In genomic region chrX:134020910-134021309, GRCh38 we compare ENCODE assay signal across 24 cellular contexts. TPM values are rescaled to one million over a fixed set of nuclear protein-coding genes. Genes with fewer than 3 reads are reported as not detected.
DNase-seq lines count a peak whose midpoint lies in the region; ATAC-seq, FAIRE-seq and TF ChIP-seq lines count a peak whose summit lies in the region.
"Had no signal": no experiment of that assay in that cellular context is flagged by ENCODE, and none has a peak within 500 bp of the region (broad histone marks: within the 10 kb centered on the region; RNA-seq: fewer than 3 reads in every experiment).

No MANE protein-coding gene starts in this region.

- H3K4me1 ChIP-seq in kidney (ENCODE audit: control insufficient read depth in 1 of 2, insufficient read depth in 1 of 2, low read depth in 1 of 2, low read length in 2 of 2), result no peaks in the 10 kb centered on the region
- H3K4me1 ChIP-seq: ascending aorta, suprapubic skin had no signal

- H3K27me3 Mint-ChIP-seq in activated CD8-positive, alpha-beta memory T cell treated with anti-CD3 and anti-CD28 coated beads, Interleukin-2, amount 10 ng/mL, durations not matched to agents 7 days and 5 days, result peaks cover 2% of the 10 kb centered on the region

- no peaks in the 10 kb centered on the region for H3K9me3 Mint-ChIP-seq in activated CD8-positive, alpha-beta memory T cell treated with anti-CD3 and anti-CD28 coated beads, Interleukin-2, amount 10 ng/mL, durations not matched to agents 7 days and 5 days (ENCODE audit: low read depth)

- no peaks in the 10 kb centered on the region for H3K27me3 ChIP-seq in H7 (ENCODE audit: control insufficient read depth, insufficient read depth, low read length)
- H3K27me3 ChIP-seq: ascending aorta, suprapubic skin had no signal

- H3K27ac Mint-ChIP-seq in activated CD8-positive, alpha-beta memory T cell treated with anti-CD3 and anti-CD28 coated beads, Interleukin-2, amount 10 ng/mL, durations not matched to agents 7 days and 5 days, result no peak overlapping the region

- CTCF ChIA-PET in activated CD8-positive, alpha-beta memory T cell treated with anti-CD3 and anti-CD28 coated beads, Interleukin-2, amount 10 ng/mL, durations not matched to agents 7 days and 5 days (lab: Charles Lee), result interaction anchor here (1.4 kb wide), 1 partner anchor 229 kb away, joined by 4 read pairs; no protein-coding TSS in a partner anchor

- no peak overlapping the region for H3K27ac ChIP-seq in kidney (ENCODE audit: low read depth in 2 of 2, low read length in 2 of 2)
- H3K27ac ChIP-seq: ascending aorta, coronary artery, lower lobe of right lung, suprapubic skin had no signal

- H3K36me3 Mint-ChIP-seq in activated CD8-positive, alpha-beta memory T cell treated with anti-CD3 and anti-CD28 coated beads, Interleukin-2, amount 10 ng/mL, durations not matched to agents 7 days and 5 days, result no peaks in the 10 kb centered on the region

- H3K9me3 ChIP-seq in kidney (ENCODE audit: control insufficient read depth in 1 of 2, low read length in 2 of 2), result no peaks in the 10 kb centered on the region
- H3K9me3 ChIP-seq: ascending aorta, lower lobe of right lung, suprapubic skin had no signal

- H3K9ac ChIP-seq in kidney (ENCODE audit: low read length in 2 of 2), result no peak overlapping the region

- no peak overlapping the region for H3K4me3 Mint-ChIP-seq in activated CD8-positive, alpha-beta memory T cell treated with anti-CD3 and anti-CD28 coated beads, Interleukin-2, amount 10 ng/mL, durations not matched to agents 7 days and 5 days

- ATAC-seq in SK-N-SH treated with all-trans-retinoic acid at 6 μM for 48 hours (0 out of 3 replicates have a peak, but pooled peaks have one; percentile 41), HG03521 (IDR thresholded peaks at IDR 0.05; ENCODE audit: unreplicated experiment) (no peak)
- no peak for ATAC-seq in activated CD8-positive, alpha-beta memory T cell treated with anti-CD3 and anti-CD28 coated beads, Interleukin-2, amount 10 ng/mL, durations not matched to agents 7 days and 5 days
- ATAC-seq: lower lobe of right lung had no signal

- H3K36me3 ChIP-seq in H7 (replicated peaks; ENCODE audit: control insufficient read depth, insufficient read depth, low read length), result no peaks in the 10 kb centered on the region
- no peaks in the 10 kb centered on the region for H3K36me3 ChIP-seq in kidney (ENCODE audit: control insufficient read depth in 1 of 2, insufficient read depth in 2 of 2, low read length in 2 of 2)
- H3K36me3 ChIP-seq: ascending aorta, lower lobe of right lung, suprapubic skin had no signal

- intact Hi-C loops in kidney (cut with DNase I), result no loop called here

- TF ChIP-seq CTCF in kidney (IDR thresholded peaks at IDR 0.05; ENCODE audit: borderline replicate concordance, extremely low read depth, insufficient read depth), result peak; percentile 21

- no peaks in the 10 kb centered on the region for H3K4me1 Mint-ChIP-seq in activated CD8-positive, alpha-beta memory T cell treated with anti-CD3 and anti-CD28 coated beads, Interleukin-2, amount 10 ng/mL, durations not matched to agents 7 days and 5 days

- H3K4me3 ChIP-seq in H7 (ENCODE audit: insufficient read depth, low read depth, low read length), result no peak overlapping the region
- H3K4me3 ChIP-seq in kidney (ENCODE audit: low read length in 2 of 2), result no peak overlapping the region
- H3K4me3 ChIP-seq: ascending aorta, coronary artery, lower lobe of right lung, suprapubic skin had no signal

- peak; percentile 2 for DNase-seq in COLO668 (lab: John Stamatoyannopoulos, UW; ENCODE audit: unreplicated experiment)
- peak; percentile 42 for DNase-seq in H7
- DNase-seq in kidney, result no peak
- no peak for DNase-seq in activated CD4-positive, alpha-beta T cell treated with anti-CD3 and anti-CD28 coated beads for 1 hour
- DNase-seq in activated CD8-positive, alpha-beta memory T cell treated with anti-CD3 and anti-CD28 coated beads, Interleukin-2, amount 10 ng/mL, durations not matched to agents 7 days and 5 days, result no peak
- DNase-seq in stimulated activated CD4-positive, alpha-beta T cell treated with anti-CD3 and anti-CD28 coated beads, Interleukin-1b, Interleukin-23, amount 100 ng/mL, for 48 hours, result no peak
- DNase-seq: activated gamma-delta T cell; foreskin melanocyte; GOT3; KBM-7; lower lobe of right lung; NCI-H1417 treated with DMSO at 0.1 percent for 48 hours; NCI-H345; posterior cingulate gyrus; SHP77; stimulated activated CD4-positive, alpha-beta T cell treated with anti-CD3 and anti-CD28 coated beads, Interleukin-4, amount 100 ng/mL, for 24 hours; stimulated activated CD8-positive, alpha-beta memory T cell treated with anti-CD3 and anti-CD28 coated beads, Interleukin-4, amount 100 ng/mL, for 48 hours had no signal

- FAIRE-seq in kidney (lab: Jason Lieb, UNC), result no peak
- FAIRE-seq: endothelial cell of umbilical vein had no signal

TF ChIP-seq in SK-N-SH treated with all-trans-retinoic acid at 6 μM for 48 hours, 23 proteins besides CTCF, POLR2A, EP300 and RAD21:
- TF ChIP-seq SNAI2 (CRISPR knock-in tag; IDR thresholded peaks at IDR 0.05) (no peak), ZFP3 (CRISPR knock-in tag; IDR thresholded peaks at IDR 0.05) (no peak), ZNF70 (CRISPR knock-in tag; IDR thresholded peaks at IDR 0.05) (no peak)

RNA-seq across cellular contexts. Expression of gene GPC3, which starts 35.5 kb away (rescaled TPM):
- total RNA-seq in H7 (2014; rRNA removed; shearing (Covaris generic)), result 73.2 and 81.0 TPM in 2 replicates
- total RNA-seq in kidney, result 43.0 TPM
- 52.5 TPM for polyA plus RNA-seq in kidney (ENCODE audit: insufficient read depth, low read depth, low replicate concordance)
- total RNA-seq in activated CD8-positive, alpha-beta memory T cell treated with anti-CD3 and anti-CD28 coated beads, Interleukin-2, amount 10 ng/mL, durations not matched to agents 7 days and 5 days, result not detected
- total RNA-seq: endothelial cell of umbilical vein, myocyte had no signal
- polyA plus RNA-seq: endothelial cell of umbilical vein had no signal

Comparison
In these comparisons a context has a peak if more than half of its experiments do, and no peak if none do; other contexts are left out.
1. DNase-seq: peak in COLO668 (single experiment) and H7 (single experiment); none in kidney (single experiment), activated CD4-positive, alpha-beta T cell treated with anti-CD3 and anti-CD28 coated beads for 1 hour (single experiment), activated CD8-positive, alpha-beta memory T cell treated with anti-CD3 and anti-CD28 coated beads, Interleukin-2, amount 10 ng/mL, durations not matched to agents 7 days and 5 days (single experiment) and stimulated activated CD4-positive, alpha-beta T cell treated with anti-CD3 and anti-CD28 coated beads, Interleukin-1b, Interleukin-23, amount 100 ng/mL, for 48 hours (single experiment).
2. RNA of gene GPC3, which starts 35.5 kb away (total RNA-seq): 73.2 to 81.0 TPM in H7 and 43.0 TPM in kidney (single experiment); not detected in activated CD8-positive, alpha-beta memory T cell treated with anti-CD3 and anti-CD28 coated beads, Interleukin-2, amount 10 ng/mL, durations not matched to agents 7 days and 5 days; every median in the first group is over 10 times any median in the second.